8 cellular contexts compared by ENCODE assay signal in genomic region chr11:112961146-112961668, GRCh38. TPM values are rescaled to one million over a fixed set of nuclear protein-coding genes. Genes with fewer than 3 reads are reported as not detected.
DNase-seq lines count a peak whose midpoint lies in the region; ATAC-seq and TF ChIP-seq lines count a peak whose summit lies in the region.

NCAM1 (plus strand) TSS chr11:112961420.

- no peak for TF ChIP-seq CTCF in heart right ventricle (IDR thresholded peaks at IDR 0.05)

- WGBS in heart right ventricle, 2 donors: 0 to 1% methylated on average over 28 of the region's 28 CpGs

- H3K4me3 ChIP-seq in adipocyte (ENCODE audit: low read length): peak within 1 kb of the TSS; percentile 80
- H3K4me3 ChIP-seq in heart right ventricle: peak within 1 kb of the TSS; percentile 29 to 78 (median 64)

- H3K36me3 ChIP-seq in adipocyte (ENCODE audit: control insufficient read depth, insufficient read depth, low read length, severe bottlenecking) (no peaks in the 10 kb centered on the region), heart right ventricle (no peaks in the 10 kb centered on the region)

- H3K9me3 ChIP-seq in adipocyte (ENCODE audit: control insufficient read depth, low read length) (peaks cover 3% of the 10 kb centered on the region), heart right ventricle (no peaks in the 10 kb centered on the region)

- H3K27me3 ChIP-seq in adipocyte (replicated peaks; ENCODE audit: control insufficient read depth, insufficient read depth, low read length) (peaks cover 31% of the 10 kb centered on the region), heart right ventricle (peaks cover 0 to 98% (median 35%) of the 10 kb centered on the region in 7 donors)

- peak; percentile 67 to 77 for DNase-seq in AML-193 (lab: John Stamatoyannopoulos, UW)
- DNase-seq in HCEC 1CT: peak; percentile 9
- peak; percentile 99 for DNase-seq in NCI-H526 treated with DMSO at 0.1 percent for 48 hours (lab: John Stamatoyannopoulos, UW)
- DNase-seq in adipocyte (ENCODE audit: low read depth): peak; percentile 24
- DNase-seq in heart right ventricle: peak; percentile 85 to 88
- peak; percentile 94 for DNase-seq in occipital lobe (lab: John Stamatoyannopoulos, UW)
- no peak for DNase-seq in T1000 (lab: John Stamatoyannopoulos, UW)
- no peak for DNase-seq in mesenteric fat pad (ENCODE audit: low spot score)

- H3K27ac ChIP-seq in heart right ventricle: peak within 1 kb of the TSS; percentile 49 to 88 (median 80)

- H3K4me1 ChIP-seq in adipocyte (ENCODE audit: control insufficient read depth, insufficient read depth, low read length) (no peaks in the 10 kb centered on the region), heart right ventricle (peaks cover 0 to 34% (median 11%) of the 10 kb centered on the region in 9 donors)

- peak; percentile 35 to 79 (median 69) for ATAC-seq in heart right ventricle

- intact Hi-C loops in heart right ventricle (cut with DNase I): loop anchor here in 6 of 10 donors (5.0 to 10.0 kb wide), 9 partner anchors 124 to 379 kb away; no protein-coding TSS in a partner anchor

- no peak within 1 kb of the TSS for H3K9ac ChIP-seq in adipocyte (ENCODE audit: low read length)

RNA-seq across cellular contexts. Expression of gene NCAM1, which starts in this region (rescaled TPM):
- total RNA-seq in heart right ventricle (100 to 1,000 TPM; 220 to 454 (median 338) TPM), occipital lobe (505 TPM), mesenteric fat pad (3.1 TPM)
- 100 to 1,000 TPM in 1 of 2 donors, 10 to 100 TPM in 1; 76.8 to 171 TPM for polyA plus RNA-seq in heart right ventricle

Comparison
In these comparisons a context has a peak if more than half of its experiments do, and no peak if none do; other contexts are left out.
1. RNA of gene NCAM1 (total RNA-seq): 505 TPM in occipital lobe (single experiment) and 220 to 454 TPM in heart right ventricle; 3.1 TPM in mesenteric fat pad (single experiment); every median in the first group is over 10 times any median in the second.
2. DNase-seq: peak in AML-193 (2 of 2), HCEC 1CT (single experiment), NCI-H526 treated with DMSO at 0.1 percent for 48 hours (single experiment), adipocyte (single experiment), heart right ventricle (2 of 2) and occipital lobe (single experiment); none in T1000 (single experiment) and mesenteric fat pad (single experiment).